ENCODE assay signal across 14 cellular contexts in the genomic region with DNA sequence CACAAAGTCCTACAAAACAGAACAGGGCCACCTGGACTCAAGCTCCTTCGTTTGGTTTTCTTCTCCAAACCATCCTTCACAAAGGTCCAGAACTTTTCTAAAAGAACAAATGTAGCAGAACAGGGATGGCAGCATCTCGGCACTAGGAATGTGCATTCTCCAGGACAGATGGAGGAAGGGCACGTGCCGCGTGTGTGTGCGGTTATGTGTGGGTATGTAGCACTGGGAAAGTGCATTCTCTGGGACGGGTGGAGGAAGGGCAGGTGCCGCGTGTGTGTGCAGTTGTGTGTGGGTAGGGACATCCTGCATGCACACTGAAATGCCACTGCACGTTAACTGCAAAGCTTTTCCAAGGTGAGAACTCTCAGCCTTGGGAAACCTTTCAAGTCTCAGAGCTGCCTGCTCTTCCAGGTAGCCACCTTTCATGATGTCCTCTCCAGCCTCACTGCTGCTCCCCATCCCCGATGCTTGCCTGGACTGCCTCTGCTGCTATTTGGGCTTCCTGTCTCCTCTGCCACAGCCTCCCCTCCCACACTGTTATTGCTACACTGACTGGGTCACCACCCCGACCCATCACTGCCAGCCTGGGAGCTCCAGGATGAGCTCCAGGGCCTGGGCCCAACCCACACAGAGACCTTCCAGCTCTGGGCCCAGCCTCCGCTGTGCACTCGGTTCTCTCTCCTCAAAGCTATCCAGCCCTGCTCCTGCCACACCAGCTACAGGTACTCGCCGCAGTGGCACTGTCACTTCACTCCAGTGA. TPM values are rescaled to one million over a fixed set of nuclear protein-coding genes. Genes with fewer than 3 reads are reported as not detected.
A peak's percentile ranks its signal among the peaks of the same experiment; 100 is the strongest.
DNase-seq lines count a peak whose midpoint lies in the region; ATAC-seq and TF ChIP-seq lines count a peak whose summit lies in the region.
"Had no signal": no experiment of that assay in that cellular context is flagged by ENCODE, and none has a peak within 500 bp of the region (broad histone marks: within the 10 kb centered on the region; RNA-seq: fewer than 3 reads in every experiment).

No MANE protein-coding gene starts in this region.

- peaks cover 12% of the 10 kb centered on the region for H3K4me1 Mint-ChIP-seq in MCF 10A (ENCODE audit: insufficient read depth, unreplicated experiment)
- H3K4me1 Mint-ChIP-seq in activated T-helper 1 cell treated with anti-CD3 and anti-CD28 coated beads, Interleukin-12 subunit alpha, Interleukin-12 subunit beta, Interleukin-2, Interleukin-4 antibody, amounts not matched to agents 30 ng/mL and 10 ng/mL and 1 ng/mL, durations not matched to agents 14 hours and 24 hours and 36 hours (ENCODE audit: low read depth): peaks cover 56% of the 10 kb centered on the region
- peaks cover 41 to 44% of the 10 kb centered on the region in 2 donors for H3K4me1 Mint-ChIP-seq in immature natural killer cell

- H3K4me3 ChIP-seq in mammary epithelial cell (replicated peaks in 1 of 3; ENCODE audit: insufficient read depth in 1 of 3, low read depth in 2 of 3, low read length in 3 of 3): no peak overlapping the region
- no peak overlapping the region for H3K4me3 ChIP-seq in tibial nerve
- no peak overlapping the region for H3K4me3 ChIP-seq in WERI-Rb-1 (ENCODE audit: low read depth, low read length)
- H3K4me3 ChIP-seq: ascending aorta, uterus had no signal

- H3K27ac ChIP-seq in mammary epithelial cell (ENCODE audit: insufficient read depth, low read depth, low read length): no peak overlapping the region
- H3K27ac ChIP-seq in tibial nerve: peak overlapping the region in 3 of 4 donors; percentile 1 to 72 (median 34)
- H3K27ac ChIP-seq in WERI-Rb-1: no peak overlapping the region
- H3K27ac ChIP-seq: ascending aorta, uterus had no signal

- H3K27me3 Mint-ChIP-seq in MCF 10A (ENCODE audit: insufficient read depth, unreplicated experiment): no peaks in the 10 kb centered on the region
- no peaks in the 10 kb centered on the region for H3K27me3 Mint-ChIP-seq in activated T-helper 1 cell treated with anti-CD3 and anti-CD28 coated beads, Interleukin-12 subunit alpha, Interleukin-12 subunit beta, Interleukin-2, Interleukin-4 antibody, amounts not matched to agents 30 ng/mL and 10 ng/mL and 1 ng/mL, durations not matched to agents 14 hours and 24 hours and 36 hours (ENCODE audit: insufficient read depth)
- H3K27me3 Mint-ChIP-seq in immature natural killer cell (ENCODE audit: low read depth in 3 of 3): peaks cover 23 to 31% (median 26%) of the 10 kb centered on the region in 3 donors

- H2AFZ ChIP-seq in mammary epithelial cell (ENCODE audit: low read depth, low read length): no peak overlapping the region

- peaks cover 98% of the 10 kb centered on the region for H3K36me3 Mint-ChIP-seq in MCF 10A (ENCODE audit: insufficient read depth, unreplicated experiment)
- H3K36me3 Mint-ChIP-seq in activated T-helper 1 cell treated with anti-CD3 and anti-CD28 coated beads, Interleukin-12 subunit alpha, Interleukin-12 subunit beta, Interleukin-2, Interleukin-4 antibody, amounts not matched to agents 30 ng/mL and 10 ng/mL and 1 ng/mL, durations not matched to agents 14 hours and 24 hours and 36 hours (ENCODE audit: low read depth): peaks cover 66% of the 10 kb centered on the region
- peaks cover 15 to 72% (median 17%) of the 10 kb centered on the region in 3 donors for H3K36me3 Mint-ChIP-seq in immature natural killer cell

- H3K27me3 ChIP-seq in mammary epithelial cell (ENCODE audit: insufficient read depth, low read length) (no peaks in the 10 kb centered on the region), tibial nerve (no peaks in the 10 kb centered on the region), WERI-Rb-1 (ENCODE audit: insufficient read depth, low read depth, severe bottlenecking) (no peaks in the 10 kb centered on the region)
- H3K27me3 ChIP-seq: ascending aorta, BE2C, uterus had no signal

- intact Hi-C loops in MCF 10A (cut with micrococcal nuclease) (loop anchor here (2.0 kb wide), 1 partner anchor 201 kb away; no protein-coding TSS in a partner anchor), mammary epithelial cell (cut with micrococcal nuclease) (no loop called here)
- intact Hi-C loops in activated T-helper 1 cell treated with anti-CD3 and anti-CD28 coated beads, Interleukin-12 subunit alpha, Interleukin-12 subunit beta, Interleukin-2, Interleukin-4 antibody, amounts not matched to agents 30 ng/mL and 10 ng/mL and 1 ng/mL, durations not matched to agents 14 hours and 24 hours and 36 hours (cut with micrococcal nuclease): loop anchor here (1.0 to 2.0 kb wide), 2 partner anchors 8 to 201 kb away; no protein-coding TSS in a partner anchor

- DNase-seq in MCF 10A (ENCODE audit: unreplicated experiment) (no peak), mammary epithelial cell (no peak), immature natural killer cell (no peak), tibial nerve (ENCODE audit: low spot score in 2 of 2) (no peak), SW 1271 (lab: John Stamatoyannopoulos, UW) (no peak), WERI-Rb-1 (no peak)
- no peak for DNase-seq in activated T-helper 1 cell treated with anti-CD3 and anti-CD28 coated beads, Interleukin-12 subunit alpha, Interleukin-12 subunit beta, Interleukin-2, Interleukin-4 antibody, amounts not matched to agents 30 ng/mL and 10 ng/mL and 1 ng/mL, durations not matched to agents 14 hours and 24 hours and 36 hours (ENCODE audit: low spot score)
- DNase-seq: BE2C, NCI-H1417 treated with DMSO at 0.1 percent for 48 hours, NCI-H774, SIG-M5, uterus had no signal

- TF ChIP-seq CTCF in MCF 10A (IDR thresholded peaks at IDR 0.05; ENCODE audit: unreplicated experiment): no peak
- TF ChIP-seq CTCF in mammary epithelial cell (conservative IDR thresholded peaks at IDR 0.05 in 1 of 2, IDR thresholded peaks at IDR 0.05 in 1 of 2; ENCODE audit: extremely low read depth in 1 of 2, insufficient read depth in 1 of 2, low read depth in 1 of 2, low read length in 2 of 2): no peak
- TF ChIP-seq CTCF in tibial nerve (IDR thresholded peaks at IDR 0.05): no peak
- no peak for TF ChIP-seq CTCF in WERI-Rb-1 (IDR thresholded peaks at IDR 0.05; ENCODE audit: low read depth, low read length)

- no peak for ATAC-seq in HG03439 (IDR thresholded peaks at IDR 0.05; ENCODE audit: unreplicated experiment)

- no peak for TF ChIP-seq EP300 in tibial nerve (IDR thresholded peaks at IDR 0.05)

- H3K4me3 Mint-ChIP-seq in MCF 10A (ENCODE audit: unreplicated experiment) (no peak overlapping the region), immature natural killer cell (peak overlapping the region in 2 of 5 donors; percentile 7 to 52)
- peak overlapping the region; percentile 26 for H3K4me3 Mint-ChIP-seq in activated T-helper 1 cell treated with anti-CD3 and anti-CD28 coated beads, Interleukin-12 subunit alpha, Interleukin-12 subunit beta, Interleukin-2, Interleukin-4 antibody, amounts not matched to agents 30 ng/mL and 10 ng/mL and 1 ng/mL, durations not matched to agents 14 hours and 24 hours and 36 hours

- H3K4me1 ChIP-seq in mammary epithelial cell (ENCODE audit: insufficient read depth, low read length) (peaks cover 15% of the 10 kb centered on the region), tibial nerve (peaks cover 0 to 43% (median 3%) of the 10 kb centered on the region in 4 donors)
- H3K4me1 ChIP-seq: ascending aorta, uterus had no signal

- POLR2A ChIA-PET in MCF 10A (lab: Yijun Ruan, JAX): interaction anchor here (1.2 to 2.1 kb wide), 5 partner anchors 20 to 98 kb away, joined by 3 to 6 read pairs (median 5); no protein-coding TSS in a partner anchor

- dilution Hi-C loops in mammary epithelial cell (cut with HindIII; ENCODE audit: low sequenced_read_pairs): no loop called here

- whole genome bisulfite sequencing in mammary epithelial cell (ENCODE audit: low coverage, missing lambda C conversion rate): 95% methylated on average over 15 of the region's 16 CpGs
- WGBS in tibial nerve, 2 donors: 85 to 89% methylated on average over 16 of the region's 16 CpGs

- H4K20me1 ChIP-seq in mammary epithelial cell (ENCODE audit: insufficient read depth, low read length): no peaks in the 10 kb centered on the region

- no peak for TF ChIP-seq POLR2A in tibial nerve (IDR thresholded peaks at IDR 0.05)

- H3K36me3 ChIP-seq in mammary epithelial cell (ENCODE audit: insufficient read depth, low read length): peaks cover 60% of the 10 kb centered on the region
- H3K36me3 ChIP-seq in tibial nerve: peaks cover 3 to 98% (median 55%) of the 10 kb centered on the region in 3 donors
- peaks cover 98% of the 10 kb centered on the region for H3K36me3 ChIP-seq in WERI-Rb-1
- H3K36me3 ChIP-seq: uterus had no signal

- peak overlapping the region; percentile 64 for H3K27ac Mint-ChIP-seq in MCF 10A (ENCODE audit: low read depth, unreplicated experiment)
- peak overlapping the region; percentile 79 for H3K27ac Mint-ChIP-seq in activated T-helper 1 cell treated with anti-CD3 and anti-CD28 coated beads, Interleukin-12 subunit alpha, Interleukin-12 subunit beta, Interleukin-2, Interleukin-4 antibody, amounts not matched to agents 30 ng/mL and 10 ng/mL and 1 ng/mL, durations not matched to agents 14 hours and 24 hours and 36 hours
- H3K27ac Mint-ChIP-seq in immature natural killer cell: peak overlapping the region; percentile 70 to 90 (median 86)

- in situ Hi-C loops in mammary epithelial cell (cut with MboI; ENCODE audit: low sequenced_read_pairs in 2 of 2): no loop called here

- CTCF ChIA-PET in MCF 10A (lab: Yijun Ruan, JAX): interaction anchor here (0.5 to 1.1 kb wide), 3 partner anchors 23 to 198 kb away, joined by 4 to 7 read pairs (median 4); no protein-coding TSS in a partner anchor
- CTCF ChIA-PET in mammary epithelial cell (lab: Charles Lee; ENCODE audit: low non-redundant PET): no interaction called here

- no peaks in the 10 kb centered on the region for H3K9me3 ChIP-seq in mammary epithelial cell (replicated peaks; ENCODE audit: insufficient read depth, low read length)
- H3K9me3 ChIP-seq in tibial nerve: no peaks in the 10 kb centered on the region
- no peaks in the 10 kb centered on the region for H3K9me3 ChIP-seq in WERI-Rb-1 (ENCODE audit: severe bottlenecking)
- H3K9me3 ChIP-seq: ascending aorta, BE2C, uterus had no signal

- H3K9ac ChIP-seq in mammary epithelial cell (ENCODE audit: insufficient read depth, low read length): no peak overlapping the region

- H3K4me2 ChIP-seq in mammary epithelial cell (ENCODE audit: insufficient read depth, low read depth, low read length): no peak overlapping the region

- H3K79me2 ChIP-seq in mammary epithelial cell (ENCODE audit: insufficient read depth, low read length): peaks cover 64% of the 10 kb centered on the region

- no peaks in the 10 kb centered on the region for H3K9me3 Mint-ChIP-seq in MCF 10A (ENCODE audit: unreplicated experiment)
- no peaks in the 10 kb centered on the region for H3K9me3 Mint-ChIP-seq in activated T-helper 1 cell treated with anti-CD3 and anti-CD28 coated beads, Interleukin-12 subunit alpha, Interleukin-12 subunit beta, Interleukin-2, Interleukin-4 antibody, amounts not matched to agents 30 ng/mL and 10 ng/mL and 1 ng/mL, durations not matched to agents 14 hours and 24 hours and 36 hours
- no peaks in the 10 kb centered on the region for H3K9me3 Mint-ChIP-seq in immature natural killer cell

- BruUV-seq in MCF 10A (replicated peaks; lab: Mats Ljungman, UMichigan) (no TSS peak), mammary epithelial cell (replicated peaks; lab: Mats Ljungman, UMichigan) (no TSS peak)

RNA-seq across cellular contexts. Expression of a gene that starts 47.6 kb away (rescaled TPM):
- total RNA-seq in MCF 10A (2022) (243 and 296 TPM in 2 replicates), mammary epithelial cell (100 to 1,000 TPM; 164 to 240 TPM), tibial nerve (100 to 1,000 TPM in 3 of 4 donors, 10 to 100 TPM in 1; 83.7 to 168 (median 144) TPM)
- polyA plus RNA-seq in mammary epithelial cell (171 TPM), immature natural killer cell (100 to 1,000 TPM; 129 to 153 (median 139) TPM)
- polyA minus RNA-seq in mammary epithelial cell: 213 TPM
- total RNA-seq in activated T-helper 1 cell treated with anti-CD3 and anti-CD28 coated beads, Interleukin-12 subunit alpha, Interleukin-12 subunit beta, Interleukin-2, Interleukin-4 antibody, amounts not matched to agents 30 ng/mL and 10 ng/mL and 1 ng/mL, durations not matched to agents 14 hours and 24 hours and 36 hours: 205 and 206 TPM in 2 replicates

Comparison
In these comparisons a context has a peak if more than half of its experiments do, and no peak if none do; other contexts are left out.
1. H3K27ac ChIP-seq: peak in tibial nerve (3 of 4); none in mammary epithelial cell (single experiment) and WERI-Rb-1 (single experiment).
2. Peak in every context shown above with its lines, with median percentiles within 50 percentile points of each other: H3K27ac Mint-ChIP-seq.